9 cellular contexts compared by ENCODE assay signal in the genomic region with DNA sequence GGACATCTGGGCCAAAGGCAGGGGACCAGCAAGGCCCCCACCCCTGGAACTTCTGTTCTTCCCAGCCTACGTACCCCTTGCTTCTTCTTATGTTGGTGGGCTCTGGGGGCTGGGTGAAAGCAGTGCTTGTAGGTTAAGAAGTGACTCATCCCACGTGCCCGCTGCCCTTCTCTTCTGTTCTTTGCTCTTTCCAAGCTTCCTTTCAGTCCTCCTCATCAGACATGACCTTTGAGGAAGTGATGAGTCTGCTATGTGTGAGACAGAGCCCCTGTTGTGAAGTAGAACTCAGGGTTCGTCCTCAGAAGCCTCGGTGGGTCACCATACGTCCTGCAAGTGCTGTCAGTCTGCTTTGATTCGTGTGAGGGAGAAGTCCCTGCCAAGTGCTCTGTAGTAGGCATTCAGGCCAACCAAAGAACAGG. TPM values are rescaled to one million over a fixed set of nuclear protein-coding genes. Genes with fewer than 3 reads are reported as not detected.
DNase-seq lines count a peak whose midpoint lies in the region; ATAC-seq and TF ChIP-seq lines count a peak whose summit lies in the region.
"Had no signal": no experiment of that assay in that cellular context is flagged by ENCODE, and none has a peak within 500 bp of the region (broad histone marks: within the 10 kb centered on the region; RNA-seq: fewer than 3 reads in every experiment).

No MANE protein-coding gene starts in this region.

- H2AFZ ChIP-seq in SK-N-SH (ENCODE audit: low read depth) = no peak overlapping the region
- H2AFZ ChIP-seq in smooth muscle cell (ENCODE audit: low read depth) = no peak overlapping the region

- H3K9ac ChIP-seq in SK-N-SH = peak overlapping the region; percentile 45; the same call in 1 of the 2 replicates
- H3K9ac ChIP-seq in smooth muscle cell (ENCODE audit: low read depth) = no peak overlapping the region

- H4K20me1 ChIP-seq in SK-N-SH (ENCODE audit: insufficient read depth) (peaks cover 94% of the 10 kb centered on the region), smooth muscle cell (ENCODE audit: low read depth) (peaks cover 100% of the 10 kb centered on the region)

- no peak overlapping the region for H3K4me3 ChIP-seq in SK-N-SH (ENCODE audit: low read depth in 2 of 2, low read length in 1 of 2)
- H3K4me3 ChIP-seq in effector memory CD4-positive, alpha-beta T cell (ENCODE audit: insufficient read depth, low read depth, low read length, poor library complexity, severe bottlenecking) = no peak overlapping the region
- H3K4me3 ChIP-seq in smooth muscle cell = no peak overlapping the region
- H3K4me3 ChIP-seq in upper lobe of left lung = no peak overlapping the region
- no peak overlapping the region for H3K4me3 ChIP-seq in transverse colon

- TF ChIP-seq CTCF in SK-N-SH (IDR thresholded peaks at IDR 0.05) (no peak), smooth muscle cell (IDR thresholded peaks at IDR 0.05; ENCODE audit: borderline replicate concordance, insufficient read depth, poor library complexity, severe bottlenecking) (no peak), upper lobe of left lung (IDR thresholded peaks at IDR 0.05) (no peak), transverse colon (IDR thresholded peaks at IDR 0.05) (no peak)

- in situ Hi-C loops in transverse colon (cut with MboI; ENCODE audit: low pct_ligation_motif_present in 1 of 4, low pct_unique_long_range_greater_than_20kb in 1 of 4, low sequenced_read_pairs in 3 of 4) = no loop called here

- H3K9me3 ChIP-seq in SK-N-SH (no peaks in the 10 kb centered on the region), smooth muscle cell (replicated peaks; ENCODE audit: low read depth) (no peaks in the 10 kb centered on the region), upper lobe of left lung (no peaks in the 10 kb centered on the region), transverse colon (no peaks in the 10 kb centered on the region)
- no peaks in the 10 kb centered on the region for H3K9me3 ChIP-seq in effector memory CD4-positive, alpha-beta T cell (ENCODE audit: control insufficient read depth, low read length)

- no peak for TF ChIP-seq RAD21 in SK-N-SH (IDR thresholded peaks at IDR 0.05; ENCODE audit: low read length)

- TF ChIP-seq EP300 in SK-N-SH (IDR thresholded peaks at IDR 0.05; ENCODE audit: borderline replicate concordance in 1 of 2, low read depth in 1 of 2, low read length in 1 of 2) (0 out of 4 replicates have a peak, but pooled peaks of 1 of the 2 experiments have one; percentile 12), upper lobe of left lung (IDR thresholded peaks at IDR 0.05) (no peak), transverse colon (IDR thresholded peaks at IDR 0.05; ENCODE audit: low read depth) (no peak)

- 25% methylated on average over 7 of the region's 7 CpGs for WGBS in SK-N-SH (ENCODE audit: low lambda C conversion rate)
- WGBS in smooth muscle cell (ENCODE audit: low lambda C conversion rate) = 40% methylated on average over 7 of the region's 7 CpGs
- 67 to 83% methylated on average over 7 of the region's 7 CpGs for WGBS in upper lobe of left lung, 2 donors
- WGBS in transverse colon (ENCODE audit: low coverage in 1 of 2), 2 donors = 72% methylated on average over 7 of the region's 7 CpGs; no CpG with 5 or more reads in 1 of the 2 donors

- CTCF ChIA-PET in SK-N-SH (lab: Yijun Ruan, JAX) = interaction anchor here (0.5 to 0.9 kb wide), 2 partner anchors 10 to 1373 kb away, joined by 3 read pairs; no protein-coding TSS in a partner anchor

- intact Hi-C loops in transverse colon (cut with DNase I; ENCODE audit: low total_unique reads) = no loop called here

- peaks cover 34% of the 10 kb centered on the region for H3F3A ChIP-seq in SK-N-SH (replicated peaks; ENCODE audit: insufficient read depth)
- H3F3A ChIP-seq in smooth muscle cell (ENCODE audit: low read depth) = peaks cover 31% of the 10 kb centered on the region

- H3K9me2 ChIP-seq in SK-N-SH = no peaks in the 10 kb centered on the region

- ATAC-seq in upper lobe of left lung (ENCODE audit: low FRiP score in 2 of 2) = no peak

- H3K4me2 ChIP-seq in SK-N-SH = peak overlapping the region; percentile 66
- H3K4me2 ChIP-seq in smooth muscle cell = peak overlapping the region; percentile 32

- H3K36me3 ChIP-seq in SK-N-SH (replicated peaks in 1 of 2; ENCODE audit: control insufficient read depth in 1 of 2, insufficient read depth in 2 of 2, low read length in 1 of 2) = peaks cover 13 to 23% of the 10 kb centered on the region in 2 experiments
- H3K36me3 ChIP-seq in effector memory CD4-positive, alpha-beta T cell (ENCODE audit: control insufficient read depth, insufficient read depth, low read length) = peaks cover 9% of the 10 kb centered on the region
- H3K36me3 ChIP-seq in smooth muscle cell (ENCODE audit: low read depth) = no peaks in the 10 kb centered on the region
- H3K36me3 ChIP-seq in upper lobe of left lung = peaks cover 0 to 31% (median 18%) of the 10 kb centered on the region in 4 donors
- H3K36me3 ChIP-seq in transverse colon = no peaks in the 10 kb centered on the region

- DNase-seq in EL (peak; percentile 82), SK-N-SH (no peak), smooth muscle cell (lab: John Stamatoyannopoulos, UW; ENCODE audit: unreplicated experiment) (no peak), RKO (ENCODE audit: low spot score) (no peak), upper lobe of left lung (no peak), transverse colon (no peak)
- DNase-seq in effector memory CD4-positive, alpha-beta T cell = no peak
- DNase-seq: NCI-H1092 treated with DMSO at 0.1 percent for 48 hours, right cardiac atrium had no signal

- H3K4me1 ChIP-seq in SK-N-SH (ENCODE audit: control insufficient read depth in 1 of 2, insufficient read depth in 2 of 2, low read depth in 1 of 2, low read length in 1 of 2) (peaks cover 32 to 47% of the 10 kb centered on the region in 2 experiments), smooth muscle cell (ENCODE audit: low read depth) (peaks cover 9% of the 10 kb centered on the region), upper lobe of left lung (peaks cover 41 to 59% (median 45%) of the 10 kb centered on the region in 4 donors), transverse colon (peaks cover 13 to 37% (median 20%) of the 10 kb centered on the region in 4 donors)
- H3K4me1 ChIP-seq in effector memory CD4-positive, alpha-beta T cell (ENCODE audit: control insufficient read depth, insufficient read depth, low read length, poor library complexity, severe bottlenecking) = peaks cover 46% of the 10 kb centered on the region

- H3K27me3 ChIP-seq in SK-N-SH (ENCODE audit: insufficient read depth) = no peaks in the 10 kb centered on the region
- H3K27me3 ChIP-seq in effector memory CD4-positive, alpha-beta T cell (replicated peaks; ENCODE audit: control insufficient read depth, insufficient read depth, low read length, poor library complexity, severe bottlenecking) = no peaks in the 10 kb centered on the region
- no peaks in the 10 kb centered on the region for H3K27me3 ChIP-seq in smooth muscle cell (ENCODE audit: low read depth)
- no peaks in the 10 kb centered on the region for H3K27me3 ChIP-seq in upper lobe of left lung
- no peaks in the 10 kb centered on the region for H3K27me3 ChIP-seq in transverse colon

- peak overlapping the region in 1 of 2 experiments; percentile 84; a peak in 2 of 4 replicates for H3K27ac ChIP-seq in SK-N-SH (ENCODE audit: low read depth in 2 of 2, low read length in 1 of 2)
- H3K27ac ChIP-seq in effector memory CD4-positive, alpha-beta T cell (ENCODE audit: insufficient read depth, low read length, poor library complexity, severe bottlenecking) = peak overlapping the region; percentile 23
- H3K27ac ChIP-seq in smooth muscle cell (ENCODE audit: low read depth) = peak overlapping the region; percentile 82
- H3K27ac ChIP-seq in upper lobe of left lung = no peak overlapping the region
- H3K27ac ChIP-seq in transverse colon = no peak overlapping the region

- POLR2A ChIA-PET in SK-N-SH (lab: Yijun Ruan, JAX) = no interaction called here

- H3K79me2 ChIP-seq in SK-N-SH (ENCODE audit: insufficient read depth) (peaks cover 100% of the 10 kb centered on the region), smooth muscle cell (ENCODE audit: low read depth) (peaks cover 100% of the 10 kb centered on the region)

- TF ChIP-seq POLR2A in upper lobe of left lung (IDR thresholded peaks at IDR 0.05) = no peak
- no peak for TF ChIP-seq POLR2A in transverse colon (IDR thresholded peaks at IDR 0.05)

TF ChIP-seq in SK-N-SH, 30 proteins besides CTCF, POLR2A, EP300 and RAD21 (continues in another document):
- no peak for TF ChIP-seq MXI1 (IDR thresholded peaks at IDR 0.05; ENCODE audit: low read depth, low read length)
- TF ChIP-seq EZH2phosphoT487 (IDR thresholded peaks at IDR 0.05; ENCODE audit: borderline replicate concordance, low read depth) = no peak
- peak; percentile 24; the same call in 1 of the 2 replicates for TF ChIP-seq TCF12 (IDR thresholded peaks at IDR 0.05)
- no peak for TF ChIP-seq NRF1 (IDR thresholded peaks at IDR 0.05; ENCODE audit: low read depth, low read length)
- no peak for TF ChIP-seq GABPA (IDR thresholded peaks at IDR 0.05; ENCODE audit: low read depth)

RNA-seq across cellular contexts. Expression of a gene that starts 12.7 kb away (rescaled TPM):
- polyA plus RNA-seq in SK-N-SH (2012; rRNA removed) (36.0 and 45.1 TPM in 2 replicates), smooth muscle cell (70.5 and 78.5 TPM in 2 replicates)
- 20.6 and 30.1 TPM in 2 replicates for polyA plus RNA-seq in SK-N-SH (2012; cell fraction: cytosol; rRNA removed)
- polyA plus RNA-seq in SK-N-SH (2012; cell fraction: nucleus; rRNA removed) = 186 and 205 TPM in 2 replicates
- total RNA-seq in smooth muscle cell (25.3 and 29.2 TPM in 2 replicates), upper lobe of left lung (100 to 1,000 TPM in 4 of 6 donors, 10 to 100 TPM in 2; 64.2 to 170 (median 123) TPM), transverse colon (100 to 1,000 TPM in 2 of 4 donors, 10 to 100 TPM in 2; 70.3 to 211 (median 116) TPM)

RNA-seq across cellular contexts. Expression of a gene that starts 24.5 kb away (rescaled TPM):
- polyA plus RNA-seq in SK-N-SH (2012; rRNA removed) = 26.5 and 29.8 TPM in 2 replicates
- polyA plus RNA-seq in SK-N-SH (2012; cell fraction: cytosol; rRNA removed) = 9.3 and 17.3 TPM in 2 replicates
- polyA plus RNA-seq in SK-N-SH (2012; cell fraction: nucleus; rRNA removed) = 56.9 and 66.8 TPM in 2 replicates
- total RNA-seq in smooth muscle cell = 17.1 and 26.1 TPM in 2 replicates
- polyA plus RNA-seq in smooth muscle cell = 18.1 and 27.3 TPM in 2 replicates
- total RNA-seq in upper lobe of left lung = 10 to 100 TPM; 17.5 to 48.2 (median 22.7) TPM
- total RNA-seq in transverse colon = 10 to 100 TPM; 12.7 to 75.9 (median 16.9) TPM

Comparison
In these comparisons a context has a peak if more than half of its experiments do, and no peak if none do; other contexts are left out.
1. H3K27ac ChIP-seq: peak in effector memory CD4-positive, alpha-beta T cell (single experiment) and smooth muscle cell (single experiment); none in upper lobe of left lung (0 of 4) and transverse colon (0 of 4).